8 cellular contexts compared by ENCODE assay signal in genomic region chr6:7615611-7616383, GRCh38. TPM values are rescaled to one million over a fixed set of nuclear protein-coding genes. Genes with fewer than 3 reads are reported as not detected.
DNase-seq lines count a peak whose midpoint lies in the region; ATAC-seq, FAIRE-seq and TF ChIP-seq lines count a peak whose summit lies in the region.

No MANE protein-coding gene starts in this region.

- TSS peak; percentile 7 for BruUV-seq in PC-9 (replicated peaks; lab: Mats Ljungman, UMichigan)

- peak; percentile 37 for DNase-seq in NCI-H1436 (lab: John Stamatoyannopoulos, UW)
- DNase-seq in NCI-H1436 treated with DMSO at 0.1 percent for 48 hours (lab: John Stamatoyannopoulos, UW), result no peak
- peak; percentile 30 for DNase-seq in HFF-Myc (ENCODE audit: extremely low read depth, low read depth)
- peak; percentile 47 for DNase-seq in PC-9
- peak in 1 of 2 donors; percentile 32 for DNase-seq in breast epithelium (ENCODE audit: low spot score in 2 of 2)
- peak; percentile 7 for DNase-seq in keratinocyte (ENCODE audit: low read depth, low spot score)
- DNase-seq in stimulated activated naive CD8-positive, alpha-beta T cell treated with anti-CD3 and anti-CD28 coated beads, Interleukin-15, Interleukin-2, amounts not matched to agents 100 U/mL and 50 U/mL, for 24 hours, result peak; percentile 27
- DNase-seq in T1000 (lab: John Stamatoyannopoulos, UW), result no peak

- no peaks in the 10 kb centered on the region for H3K9me1 ChIP-seq in keratinocyte (ENCODE audit: control insufficient read depth, extremely low read depth, insufficient read depth, low read length)

- peak overlapping the region; percentile 18 for H3K9ac ChIP-seq in keratinocyte (ENCODE audit: control insufficient read depth, extremely low read depth, insufficient read depth, low read length)

- FAIRE-seq in keratinocyte (lab: Jason Lieb, UNC), result peak; percentile 64

- no peak for TF ChIP-seq POLR2A in breast epithelium (IDR thresholded peaks at IDR 0.05)

- no peaks in the 10 kb centered on the region for H3K9me3 ChIP-seq in PC-9 (ENCODE audit: insufficient read depth, low read depth)
- no peaks in the 10 kb centered on the region for H3K9me3 ChIP-seq in breast epithelium
- H3K9me3 ChIP-seq in keratinocyte (ENCODE audit: control insufficient read depth, low read depth, low read length), result no peaks in the 10 kb centered on the region

- peaks cover 3% of the 10 kb centered on the region for H3F3A ChIP-seq in PC-9 (ENCODE audit: insufficient read depth, low read depth)

- POLR2A ChIA-PET in PC-9 (lab: Charles Lee; ENCODE audit: unreplicated experiment), result no interaction called here

- H3K79me2 ChIP-seq in PC-9 (ENCODE audit: low read depth) (no peaks in the 10 kb centered on the region), keratinocyte (ENCODE audit: control insufficient read depth, insufficient read depth, low read length) (no peaks in the 10 kb centered on the region)

- H2AFZ ChIP-seq in PC-9 (no peak overlapping the region), keratinocyte (ENCODE audit: control insufficient read depth, low read length) (no peak overlapping the region)

- ATAC-seq in stimulated activated naive CD8-positive, alpha-beta T cell treated with anti-CD3 and anti-CD28 coated beads, Interleukin-15, Interleukin-2, amounts not matched to agents 100 U/mL and 50 U/mL, for 24 hours, result no peak

- H3K9me2 ChIP-seq in PC-9 (ENCODE audit: insufficient read depth), result no peaks in the 10 kb centered on the region

- H3K4me1 ChIP-seq in PC-9 (replicated peaks; ENCODE audit: insufficient read depth), result peaks cover 7% of the 10 kb centered on the region
- H3K4me1 ChIP-seq in breast epithelium, result peaks cover 4 to 5% of the 10 kb centered on the region in 2 donors
- H3K4me1 ChIP-seq in keratinocyte (ENCODE audit: control insufficient read depth, extremely low read depth, insufficient read depth, low read length), result peaks cover 17% of the 10 kb centered on the region

- dilution Hi-C loops in keratinocyte (cut with MboI; ENCODE audit: extremely low pct_ligation_motif_present, low sequenced_read_pairs), result loop anchor here (25.0 kb wide), 1 partner anchor 328 kb away; no protein-coding TSS in a partner anchor

- no peaks in the 10 kb centered on the region for H3K27me3 ChIP-seq in PC-9 (ENCODE audit: insufficient read depth, low read depth)
- H3K27me3 ChIP-seq in breast epithelium, result no peaks in the 10 kb centered on the region
- H3K27me3 ChIP-seq in keratinocyte (ENCODE audit: control insufficient read depth, extremely low read depth, insufficient read depth, low read length), result no peaks in the 10 kb centered on the region

- intact Hi-C loops in PC-9 (cut with micrococcal nuclease; ENCODE audit: unreplicated experiment) (loop anchor here (1.0 to 5.0 kb wide), 7 partner anchors 190 to 1058 kb away; partner anchors contain the start of gene SSR1), breast epithelium (cut with DNase I; ENCODE audit: low total_unique reads) (no loop called here)

- H3K36me3 ChIP-seq in PC-9 (ENCODE audit: low read depth) (no peaks in the 10 kb centered on the region), breast epithelium (no peaks in the 10 kb centered on the region), keratinocyte (ENCODE audit: control insufficient read depth in 2 of 2, extremely low read depth in 1 of 2, insufficient read depth in 2 of 2, low read length in 2 of 2) (peaks cover 0 to 5% of the 10 kb centered on the region in 2 experiments)

- peak overlapping the region; percentile 50; the same call in 1 of the 2 replicates for H3K4me2 ChIP-seq in PC-9
- H3K4me2 ChIP-seq in keratinocyte (ENCODE audit: control insufficient read depth, extremely low read depth, insufficient read depth, low read depth, low read length), result peak overlapping the region; percentile 66

- H3K27ac ChIP-seq in PC-9 (no peak overlapping the region), breast epithelium (no peak overlapping the region), keratinocyte (ENCODE audit: control insufficient read depth, insufficient read depth, low read length) (peak overlapping the region; percentile 29)

- no peaks in the 10 kb centered on the region for H4K20me1 ChIP-seq in PC-9 (ENCODE audit: insufficient read depth)
- H4K20me1 ChIP-seq in keratinocyte (ENCODE audit: control insufficient read depth, extremely low read depth, insufficient read depth, low read length), result no peaks in the 10 kb centered on the region

- CTCF ChIA-PET in PC-9 (lab: Charles Lee), result interaction anchor here (0.6 to 1.9 kb wide), 6 partner anchors 23 to 766 kb away, joined by 3 to 13 read pairs (median 4); partner anchors contain the start of genes CAGE1 and RIOK1

- peak; percentile 69 for TF ChIP-seq CTCF in HFF-Myc (IDR thresholded peaks at IDR 0.05; ENCODE audit: low read depth, low read length, missing control alignments)
- TF ChIP-seq CTCF in PC-9 (conservative IDR thresholded peaks at IDR 0.05), result peak; percentile 74
- TF ChIP-seq CTCF in breast epithelium (IDR thresholded peaks at IDR 0.05), result peak; percentile 29 to 74 (median 70)
- TF ChIP-seq CTCF in keratinocyte (optimal IDR thresholded peaks at IDR 0.05 in 1 of 3, IDR thresholded peaks at IDR 0.05 in 1 of 3, conservative IDR thresholded peaks at IDR 0.05 in 1 of 3; ENCODE audit: extremely low read depth in 1 of 3, insufficient read depth in 2 of 3, low read length in 3 of 3), result peak; percentile 68 to 72 (median 71)

- H3K4me3 ChIP-seq in HFF-Myc (replicated peaks; ENCODE audit: low read depth, low read length) (no peak overlapping the region), PC-9 (no peak overlapping the region), breast epithelium (peak overlapping the region in 1 of 3 donors; percentile 19), keratinocyte (ENCODE audit: control insufficient read depth in 2 of 3, extremely low read depth in 1 of 3, insufficient read depth in 2 of 3, low read depth in 1 of 3, low read length in 3 of 3) (peak overlapping the region in 1 of 3 experiments; percentile 46)

RNA-seq across cellular contexts. Expression of gene SNRNP48, which starts 25.8 kb away (rescaled TPM):
- total RNA-seq in PC-9 (2021) (18.6 and 21.7 TPM in 2 replicates), breast epithelium (10 to 100 TPM; 13.9 to 20.9 (median 15.4) TPM)
- 5.9 to 12.2 TPM (median 6.1 TPM) in 3 replicates for polyA plus RNA-seq in keratinocyte
- polyA plus RNA-seq in keratinocyte (2011; ENCODE audit: low read depth), result 25.0 TPM
- polyA plus RNA-seq in keratinocyte (2011; cell fraction: cytosol; rRNA removed), result 3.5 and 7.5 TPM in 2 replicates
- 7.5 and 10.1 TPM in 2 replicates for polyA plus RNA-seq in keratinocyte (2011; cell fraction: nucleus; rRNA removed)
- 7.1 and 8.8 TPM in 2 replicates for polyA plus RNA-seq in keratinocyte (2012; ENCODE audit: low replicate concordance)
- polyA minus RNA-seq in keratinocyte, result 1.7 to 7.5 TPM (median 4.0 TPM) in 3 replicates
- polyA minus RNA-seq in keratinocyte (2011; cell fraction: cytosol; rRNA and poly(A)+ RNA removed), result 5.9 TPM
- polyA minus RNA-seq in keratinocyte (2011; cell fraction: nucleus; rRNA and poly(A)+ RNA removed), result 3.8 and 8.3 TPM in 2 replicates

Comparison
In these comparisons a context has a peak if more than half of its experiments do, and no peak if none do; other contexts are left out.
1. DNase-seq: peak in NCI-H1436 (single experiment), HFF-Myc (single experiment), PC-9 (2 of 2), keratinocyte (single experiment) and stimulated activated naive CD8-positive, alpha-beta T cell treated with anti-CD3 and anti-CD28 coated beads, Interleukin-15, Interleukin-2, amounts not matched to agents 100 U/mL and 50 U/mL, for 24 hours (single experiment); none in NCI-H1436 treated with DMSO at 0.1 percent for 48 hours (single experiment) and T1000 (single experiment).
2. Peak in every context shown above with its lines, with median percentiles within 50 percentile points of each other: CTCF ChIP-seq.